In the genomic region with DNA sequence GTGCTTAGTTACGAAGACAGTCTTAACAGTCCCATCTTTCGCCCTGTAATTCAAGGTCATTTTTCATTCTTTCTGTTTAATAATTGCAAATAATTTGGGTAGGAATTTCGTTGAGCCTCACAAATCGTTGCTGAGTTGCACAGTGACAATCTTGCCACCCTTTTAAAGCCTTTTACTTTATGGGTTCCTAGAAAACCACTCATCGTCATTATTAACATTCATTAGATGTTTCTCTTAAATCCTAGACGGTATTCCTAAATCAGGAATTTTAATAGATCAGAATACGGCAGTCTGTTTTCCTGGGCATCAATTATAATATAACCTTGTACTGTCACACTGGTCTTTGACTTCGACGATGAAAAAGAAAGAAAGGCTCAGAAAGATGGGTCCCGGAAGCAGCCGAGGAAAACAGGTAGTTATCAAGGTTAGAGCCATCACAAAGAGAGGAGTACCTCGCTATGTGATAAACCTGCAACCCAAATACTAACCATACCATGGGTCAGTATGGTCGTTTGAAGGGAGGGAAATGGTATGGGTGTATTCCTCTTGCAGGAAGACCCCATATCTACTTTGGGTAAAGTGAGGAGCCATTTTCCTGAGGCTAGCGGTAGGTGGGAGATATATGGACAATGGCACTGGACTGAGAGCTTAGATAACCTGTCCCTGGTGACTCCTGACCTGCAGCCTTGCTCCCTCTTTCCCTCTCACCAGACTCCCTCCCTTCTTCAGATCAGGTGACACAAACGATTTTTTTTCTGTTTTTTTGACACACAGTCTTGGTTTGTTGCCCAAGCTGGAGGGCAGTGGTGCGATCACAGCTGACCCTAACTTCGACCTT, we compare ENCODE assay signal across 8 cellular contexts. TPM values are rescaled to one million over a fixed set of nuclear protein-coding genes. Genes with fewer than 3 reads are reported as not detected.
A peak's percentile ranks its signal among the peaks of the same experiment; 100 is the strongest.
DNase-seq lines count a peak whose midpoint lies in the region; ATAC-seq lines count a peak whose summit lies in the region.

No MANE protein-coding gene starts in this region.

- H3K4me3 Mint-ChIP-seq in activated naive CD8-positive, alpha-beta T cell treated with anti-CD3 and anti-CD28 coated beads, Interleukin-2, amount 50 U/mL, for 24 hours = peak overlapping the region; percentile 94

- 39% methylated on average over 17 of the region's 17 CpGs for WGBS in thymus

- H3K36me3 ChIP-seq in thymus (ENCODE audit: control insufficient read depth, insufficient read depth) = no peaks in the 10 kb centered on the region

- peak overlapping the region; percentile 100 for H3K27ac Mint-ChIP-seq in activated naive CD8-positive, alpha-beta T cell treated with anti-CD3 and anti-CD28 coated beads, Interleukin-2, amount 50 U/mL, for 24 hours

- peaks cover 15% of the 10 kb centered on the region for H3K4me1 ChIP-seq in thymus (ENCODE audit: control insufficient read depth, insufficient read depth, low read length)

- peak overlapping the region; percentile 89 for H3K27ac ChIP-seq in layer of hippocampus (ENCODE audit: low read depth, low read length)
- peak overlapping the region; percentile 99 for H3K27ac ChIP-seq in thymus (ENCODE audit: low read depth)

- H3K27me3 ChIP-seq in layer of hippocampus (ENCODE audit: control insufficient read depth, insufficient read depth, low read length) = no peaks in the 10 kb centered on the region
- no peaks in the 10 kb centered on the region for H3K27me3 ChIP-seq in thymus (ENCODE audit: control insufficient read depth, insufficient read depth)

- peak overlapping the region; percentile 100 for H3K4me3 ChIP-seq in thymus (ENCODE audit: low read length)

- peaks cover 3% of the 10 kb centered on the region for H3K27me3 Mint-ChIP-seq in activated naive CD8-positive, alpha-beta T cell treated with anti-CD3 and anti-CD28 coated beads, Interleukin-2, amount 50 U/mL, for 24 hours

- peaks cover 42% of the 10 kb centered on the region for H3K4me1 Mint-ChIP-seq in activated naive CD8-positive, alpha-beta T cell treated with anti-CD3 and anti-CD28 coated beads, Interleukin-2, amount 50 U/mL, for 24 hours

- ATAC-seq in HG03066 (IDR thresholded peaks at IDR 0.05; ENCODE audit: low read depth, unreplicated experiment) = peak; percentile 3
- no peak for ATAC-seq in activated naive CD8-positive, alpha-beta T cell treated with anti-CD3 and anti-CD28 coated beads, Interleukin-2, amount 50 U/mL, for 24 hours
- ATAC-seq in GM18858 (IDR thresholded peaks at IDR 0.05; ENCODE audit: unreplicated experiment) = no peak

- peaks cover 14% of the 10 kb centered on the region for H3K36me3 Mint-ChIP-seq in activated naive CD8-positive, alpha-beta T cell treated with anti-CD3 and anti-CD28 coated beads, Interleukin-2, amount 50 U/mL, for 24 hours (ENCODE audit: low read depth)

- DNase-seq in DMS53 (lab: John Stamatoyannopoulos, UW) (peak; percentile 57), NCI-H226 (no peak)
- DNase-seq in activated naive CD8-positive, alpha-beta T cell treated with anti-CD3 and anti-CD28 coated beads, Interleukin-2, amount 50 U/mL, for 24 hours = no peak
- no peak for DNase-seq in effector CD4-positive, alpha-beta T cell

- H3K9me3 ChIP-seq in thymus (ENCODE audit: control insufficient read depth) = no peaks in the 10 kb centered on the region

- H3K9me3 Mint-ChIP-seq in activated naive CD8-positive, alpha-beta T cell treated with anti-CD3 and anti-CD28 coated beads, Interleukin-2, amount 50 U/mL, for 24 hours = no peaks in the 10 kb centered on the region

RNA-seq across cellular contexts. Expression of a gene that starts 1.0 kb away (rescaled TPM):
- 578 TPM for polyA plus RNA-seq in thymus

RNA-seq across cellular contexts. Expression of a gene that starts 17.5 kb away (rescaled TPM):
- polyA plus RNA-seq in thymus = 21.3 TPM
